Comparison of ENCODE assay signal across 19 cellular contexts in genomic region chr1:194151056-194151455, GRCh38.
A peak's percentile ranks its signal among the peaks of the same experiment; 100 is the strongest.
DNase-seq lines count a peak whose midpoint lies in the region; ATAC-seq and TF ChIP-seq lines count a peak whose summit lies in the region.
"Had no signal": no experiment of that assay in that cellular context is flagged by ENCODE, and none has a peak within 500 bp of the region (broad histone marks: within the 10 kb centered on the region; RNA-seq: fewer than 3 reads in every experiment).

No MANE protein-coding gene starts in this region.

- peaks cover 0 to 2% (median 0%) of the 10 kb centered on the region in 7 donors for H3K9me3 Mint-ChIP-seq in CD4-positive, CD25-positive, alpha-beta regulatory T cell
- H3K9me3 Mint-ChIP-seq in activated naive CD8-positive, alpha-beta T cell treated with anti-CD3 and anti-CD28 coated beads, Interleukin-2, amount 10 ng/mL, durations not matched to agents 7 days and 5 days, result no peaks in the 10 kb centered on the region
- H3K9me3 Mint-ChIP-seq: CD14-positive monocyte, WTC11 had no signal

- H3K9me3 ChIP-seq in CD4-positive, CD25-positive, alpha-beta regulatory T cell (ENCODE audit: control insufficient read depth in 2 of 2, low read length in 2 of 2), result no peaks in the 10 kb centered on the region
- no peaks in the 10 kb centered on the region for H3K9me3 ChIP-seq in Karpas-422 (ENCODE audit: low read length)
- no peaks in the 10 kb centered on the region for H3K9me3 ChIP-seq in osteoblast (ENCODE audit: low read depth, low read length)
- H3K9me3 ChIP-seq: transverse colon had no signal

- H3K9me2 ChIP-seq in Karpas-422 (replicated peaks; ENCODE audit: insufficient read depth, low read length), result no peaks in the 10 kb centered on the region

- no peaks in the 10 kb centered on the region for H3K79me2 ChIP-seq in Karpas-422 (ENCODE audit: low read length)
- H3K79me2 ChIP-seq in osteoblast (ENCODE audit: insufficient read depth, low read length), result no peaks in the 10 kb centered on the region

- peak overlapping the region; percentile 78 for H3K4me3 ChIP-seq in CD4-positive, CD25-positive, alpha-beta regulatory T cell (ENCODE audit: low read depth, low read length)
- peak overlapping the region; percentile 35 for H3K4me3 ChIP-seq in GM06990 (replicated peaks; ENCODE audit: low read depth, low read length)
- H3K4me3 ChIP-seq in Karpas-422 (ENCODE audit: low read length), result no peak overlapping the region; the same call in 1 of the 2 replicates
- no peak overlapping the region for H3K4me3 ChIP-seq in osteoblast (ENCODE audit: insufficient read depth, low read length)
- H3K4me3 ChIP-seq: coronary artery, transverse colon had no signal

- peaks cover 12 to 24% (median 16%) of the 10 kb centered on the region in 4 donors for H3K4me1 Mint-ChIP-seq in CD4-positive, CD25-positive, alpha-beta regulatory T cell
- peaks cover 5% of the 10 kb centered on the region for H3K4me1 Mint-ChIP-seq in activated naive CD8-positive, alpha-beta T cell treated with anti-CD3 and anti-CD28 coated beads, Interleukin-2, amount 10 ng/mL, durations not matched to agents 7 days and 5 days
- H3K4me1 Mint-ChIP-seq: CD14-positive monocyte, WTC11 had no signal

- no peaks in the 10 kb centered on the region for H3K27me3 ChIP-seq in CD4-positive, CD25-positive, alpha-beta regulatory T cell (ENCODE audit: control insufficient read depth, insufficient read depth, low read length)
- H3K27me3 ChIP-seq in GM06990 (replicated peaks; ENCODE audit: control insufficient read depth, insufficient read depth, low read length), result no peaks in the 10 kb centered on the region
- H3K27me3 ChIP-seq in Karpas-422 (ENCODE audit: low read length), result no peaks in the 10 kb centered on the region
- no peaks in the 10 kb centered on the region for H3K27me3 ChIP-seq in osteoblast (ENCODE audit: insufficient read depth, low read length)
- H3K27me3 ChIP-seq: transverse colon had no signal

- ATAC-seq in CD4-positive, CD25-positive, alpha-beta regulatory T cell (ENCODE audit: low read depth in 2 of 2), result no peak
- ATAC-seq in activated naive CD8-positive, alpha-beta T cell treated with anti-CD3 and anti-CD28 coated beads, Interleukin-2, amount 10 ng/mL, durations not matched to agents 7 days and 5 days (ENCODE audit: low read depth), result no peak
- ATAC-seq in HG03460 (IDR thresholded peaks at IDR 0.05; ENCODE audit: unreplicated experiment), result no peak
- no peak for ATAC-seq in GM21717 (IDR thresholded peaks at IDR 0.05; ENCODE audit: unreplicated experiment)
- ATAC-seq: HCT116, HepG2, WTC11 had no signal

- no peak overlapping the region for H3K27ac ChIP-seq in CD4-positive, CD25-positive, alpha-beta regulatory T cell (ENCODE audit: insufficient read depth, low read length, poor library complexity, severe bottlenecking)
- no peak overlapping the region for H3K27ac ChIP-seq in Karpas-422 (ENCODE audit: low read length)
- no peak overlapping the region for H3K27ac ChIP-seq in osteoblast (ENCODE audit: low read depth, low read length)
- H3K27ac ChIP-seq: coronary artery, transverse colon had no signal

- peaks cover 9% of the 10 kb centered on the region for H3K4me1 ChIP-seq in CD4-positive, CD25-positive, alpha-beta regulatory T cell (ENCODE audit: control insufficient read depth, insufficient read depth, low read length, poor library complexity, severe bottlenecking)
- H3K4me1 ChIP-seq in Karpas-422 (ENCODE audit: low read length) (peaks cover 4% of the 10 kb centered on the region; the same call in 1 of the 2 replicates), osteoblast (ENCODE audit: insufficient read depth, low read length) (no peaks in the 10 kb centered on the region)
- H3K4me1 ChIP-seq: transverse colon had no signal

- H2AFZ ChIP-seq in Karpas-422 (ENCODE audit: low read length), result no peak overlapping the region
- H2AFZ ChIP-seq in osteoblast (ENCODE audit: low read length), result no peak overlapping the region

- no peak for TF ChIP-seq CTCF in GM06990 (IDR thresholded peaks at IDR 0.05; ENCODE audit: insufficient read depth, low read length, poor library complexity, severe bottlenecking)
- TF ChIP-seq CTCF in osteoblast (IDR thresholded peaks at IDR 0.05; ENCODE audit: extremely low read depth, low read depth, low read length), result no peak

- H3K9ac ChIP-seq in Karpas-422 (ENCODE audit: low read length), result no peak overlapping the region

- H3K36me3 ChIP-seq in CD4-positive, CD25-positive, alpha-beta regulatory T cell (ENCODE audit: control insufficient read depth, insufficient read depth, low read length), result no peaks in the 10 kb centered on the region
- H3K36me3 ChIP-seq in GM06990 (ENCODE audit: control insufficient read depth, insufficient read depth, low read length) (no peaks in the 10 kb centered on the region), Karpas-422 (ENCODE audit: insufficient read depth, low read length) (no peaks in the 10 kb centered on the region), osteoblast (ENCODE audit: insufficient read depth, low read length) (no peaks in the 10 kb centered on the region)
- H3K36me3 ChIP-seq: transverse colon had no signal

- H3K4me3 Mint-ChIP-seq in CD4-positive, CD25-positive, alpha-beta regulatory T cell, result peak overlapping the region; percentile 76 to 96 (median 80)
- H3K4me3 Mint-ChIP-seq in activated naive CD8-positive, alpha-beta T cell treated with anti-CD3 and anti-CD28 coated beads, Interleukin-2, amount 10 ng/mL, durations not matched to agents 7 days and 5 days, result peak overlapping the region; percentile 86
- H3K4me3 Mint-ChIP-seq: CD14-positive monocyte, WTC11 had no signal

- H3K4me2 ChIP-seq in Karpas-422 (ENCODE audit: low read depth, low read length, poor library complexity, severe bottlenecking) (peak overlapping the region; percentile 23), osteoblast (ENCODE audit: insufficient read depth, low read length) (no peak overlapping the region)

- DNase-seq in CD4-positive, CD25-positive, alpha-beta regulatory T cell, result peak in 2 of 3 donors; percentile 2 to 42
- DNase-seq in GM06990 (ENCODE audit: extremely low read depth, insufficient read length) (no peak), Karpas-422 (no peak), NCI-H510A treated with DMSO at 0.1 percent for 48 hours (lab: John Stamatoyannopoulos, UW) (no peak), osteoblast (ENCODE audit: insufficient read length, low spot score, missing footprints) (no peak)
- no peak for DNase-seq in activated naive CD8-positive, alpha-beta T cell treated with anti-CD3 and anti-CD28 coated beads, Interleukin-2, amount 10 ng/mL, durations not matched to agents 7 days and 5 days
- DNase-seq: DND-41, glutamatergic neuron, NCI-H1048, NCI-H69, occipital lobe, transverse colon had no signal

- H4K20me1 ChIP-seq in Karpas-422 (ENCODE audit: insufficient read depth, low read depth, low read length), result no peaks in the 10 kb centered on the region
- H4K20me1 ChIP-seq in osteoblast (ENCODE audit: insufficient read depth, low read length), result no peaks in the 10 kb centered on the region

- peak overlapping the region; percentile 40 to 88 (median 53) for H3K27ac Mint-ChIP-seq in CD4-positive, CD25-positive, alpha-beta regulatory T cell
- peak overlapping the region; percentile 81 for H3K27ac Mint-ChIP-seq in activated naive CD8-positive, alpha-beta T cell treated with anti-CD3 and anti-CD28 coated beads, Interleukin-2, amount 10 ng/mL, durations not matched to agents 7 days and 5 days
- H3K27ac Mint-ChIP-seq: CD14-positive monocyte, WTC11 had no signal

- H3K36me3 Mint-ChIP-seq in CD4-positive, CD25-positive, alpha-beta regulatory T cell, result no peaks in the 10 kb centered on the region
- no peaks in the 10 kb centered on the region for H3K36me3 Mint-ChIP-seq in activated naive CD8-positive, alpha-beta T cell treated with anti-CD3 and anti-CD28 coated beads, Interleukin-2, amount 10 ng/mL, durations not matched to agents 7 days and 5 days
- H3K36me3 Mint-ChIP-seq: CD14-positive monocyte, WTC11 had no signal

- POLR2A ChIA-PET in activated naive CD8-positive, alpha-beta T cell treated with anti-CD3 and anti-CD28 coated beads, Interleukin-2, amount 10 ng/mL, durations not matched to agents 7 days and 5 days (lab: Charles Lee), result interaction anchor here (0.7 kb wide), 1 partner anchor 74 kb away, joined by 3 read pairs; no protein-coding TSS in a partner anchor

- no peaks in the 10 kb centered on the region for H3K27me3 Mint-ChIP-seq in CD4-positive, CD25-positive, alpha-beta regulatory T cell
- H3K27me3 Mint-ChIP-seq in activated naive CD8-positive, alpha-beta T cell treated with anti-CD3 and anti-CD28 coated beads, Interleukin-2, amount 10 ng/mL, durations not matched to agents 7 days and 5 days, result no peaks in the 10 kb centered on the region

Comparison
In these comparisons a context has a peak if more than half of its experiments do, and no peak if none do; other contexts are left out.
1. DNase-seq: peak in CD4-positive, CD25-positive, alpha-beta regulatory T cell (2 of 3); none in GM06990 (single experiment), Karpas-422 (single experiment), activated naive CD8-positive, alpha-beta T cell treated with anti-CD3 and anti-CD28 coated beads, Interleukin-2, amount 10 ng/mL, durations not matched to agents 7 days and 5 days (single experiment), NCI-H510A treated with DMSO at 0.1 percent for 48 hours (single experiment) and osteoblast (single experiment).
2. H3K4me3 ChIP-seq: peak in CD4-positive, CD25-positive, alpha-beta regulatory T cell (single experiment) and GM06990 (single experiment); none in Karpas-422 (single experiment) and osteoblast (single experiment).